ENCODE assay signal across 27 cellular contexts in genomic region chr4:119632216-119632615, GRCh38. TPM values are rescaled to one million over a fixed set of nuclear protein-coding genes. Genes with fewer than 3 reads are reported as not detected.
DNase-seq lines count a peak whose midpoint lies in the region; ATAC-seq, FAIRE-seq and TF ChIP-seq lines count a peak whose summit lies in the region.
"Had no signal": no experiment of that assay in that cellular context is flagged by ENCODE, and none has a peak within 500 bp of the region (broad histone marks: within the 10 kb centered on the region; RNA-seq: fewer than 3 reads in every experiment).

No MANE protein-coding gene starts in this region.

- TF ChIP-seq POLR2A in uterus (IDR thresholded peaks at IDR 0.05) (no peak), heart left ventricle (IDR thresholded peaks at IDR 0.05) (no peak)

- no peak for ATAC-seq in SK-N-SH treated with all-trans-retinoic acid at 6 μM for 48 hours
- ATAC-seq in GM18519 (IDR thresholded peaks at IDR 0.05; ENCODE audit: low FRiP score, unreplicated experiment), result no peak
- ATAC-seq in heart left ventricle, result no peak
- ATAC-seq: activated CD8-positive, alpha-beta memory T cell treated with anti-CD3 and anti-CD28 coated beads, Interleukin-2, amount 10 ng/mL, durations not matched to agents 7 days and 5 days; activated naive CD8-positive, alpha-beta T cell treated with anti-CD3 and anti-CD28 coated beads, Interleukin-2, amount 50 U/mL, for 24 hours; HepG2; left cardiac atrium; natural killer cell had no signal

- FAIRE-seq in astrocyte (lab: Jason Lieb, UNC), result peak; percentile 60
- FAIRE-seq: HepG2 had no signal

- CTCF ChIA-PET in SK-N-SH (lab: Yijun Ruan, JAX), result interaction anchor here (0.7 kb wide), 1 partner anchor 416 kb away, joined by 3 read pairs; no protein-coding TSS in a partner anchor

- H3K4me1 Mint-ChIP-seq in astrocyte (ENCODE audit: low read depth, unreplicated experiment), result peaks cover 7% of the 10 kb centered on the region

- TF ChIP-seq EP300 in SK-N-SH (IDR thresholded peaks at IDR 0.05; ENCODE audit: borderline replicate concordance in 1 of 2, low read depth in 1 of 2, low read length in 1 of 2), result no peak

- no peak overlapping the region for H3K9ac ChIP-seq in SK-N-SH
- peak overlapping the region; percentile 20 for H3K9ac ChIP-seq in astrocyte (ENCODE audit: low read length)
- H3K9ac ChIP-seq: BLaER1 treated with 17β-estradiol and CSF1 and Interleukin-3, amounts not matched to agents 10 nM and 100 nM; parathyroid adenoma had no signal

- H3K79me2 ChIP-seq in SK-N-SH (ENCODE audit: insufficient read depth), result no peaks in the 10 kb centered on the region
- H3K79me2 ChIP-seq in astrocyte (ENCODE audit: insufficient read depth, low read length), result no peaks in the 10 kb centered on the region
- H3K79me2 ChIP-seq: parathyroid adenoma had no signal

- no peaks in the 10 kb centered on the region for H3K9me2 ChIP-seq in SK-N-SH

- no peak for TF ChIP-seq RAD21 in SK-N-SH (IDR thresholded peaks at IDR 0.05; ENCODE audit: low read length)

- H3K4me3 ChIP-seq in SK-N-SH (ENCODE audit: low read depth in 2 of 2, low read length in 1 of 2), result no peak overlapping the region
- H3K4me3 ChIP-seq in astrocyte (ENCODE audit: insufficient read depth, low read depth, low read length), result no peak overlapping the region
- H3K4me3 ChIP-seq in uterus, result no peak overlapping the region
- H3K4me3 ChIP-seq in heart left ventricle, result no peak overlapping the region
- H3K4me3 ChIP-seq: BLaER1 treated with 17β-estradiol and CSF1 and Interleukin-3, amounts not matched to agents 10 nM and 100 nM; esophagus muscularis mucosa; Peyer's patch; sigmoid colon; SK-N-MC had no signal

- peak overlapping the region; percentile 70 for H3K27ac Mint-ChIP-seq in astrocyte (ENCODE audit: unreplicated experiment)
- H3K27ac Mint-ChIP-seq: activated CD8-positive, alpha-beta memory T cell treated with anti-CD3 and anti-CD28 coated beads, Interleukin-2, amount 10 ng/mL, durations not matched to agents 7 days and 5 days; activated naive CD8-positive, alpha-beta T cell treated with anti-CD3 and anti-CD28 coated beads, Interleukin-2, amount 50 U/mL, for 24 hours; activated T-helper 2 cell treated with anti-CD3 and anti-CD28 coated beads, Interferon-gamma antibody, Interleukin-2, Interleukin-4, amounts not matched to agents 10 μg/mL and 5 μg/mL and 100 μg/mL, durations not matched to agents 14 hours and 24 hours and 36 hours; natural killer cell; stimulated activated naive CD8-positive, alpha-beta T cell treated with anti-CD3 and anti-CD28 coated beads, Interleukin-15, Interleukin-2, amounts not matched to agents 100 ng/mL and 50 ng/mL, for 24 hours had no signal

- H3K4me2 ChIP-seq in SK-N-SH, result no peak overlapping the region
- H3K4me2 ChIP-seq in astrocyte (ENCODE audit: low read length), result peak overlapping the region; percentile 68
- H3K4me2 ChIP-seq: BLaER1 treated with 17β-estradiol and CSF1 and Interleukin-3, amounts not matched to agents 10 nM and 100 nM had no signal

- H3K4me3 Mint-ChIP-seq in astrocyte (ENCODE audit: unreplicated experiment), result no peak overlapping the region
- H3K4me3 Mint-ChIP-seq: activated CD8-positive, alpha-beta memory T cell treated with anti-CD3 and anti-CD28 coated beads, Interleukin-2, amount 10 ng/mL, durations not matched to agents 7 days and 5 days; activated naive CD8-positive, alpha-beta T cell treated with anti-CD3 and anti-CD28 coated beads, Interleukin-2, amount 50 U/mL, for 24 hours; natural killer cell; stimulated activated naive CD8-positive, alpha-beta T cell treated with anti-CD3 and anti-CD28 coated beads, Interleukin-15, Interleukin-2, amounts not matched to agents 100 ng/mL and 50 ng/mL, for 24 hours had no signal

- H3K9me3 Mint-ChIP-seq in astrocyte (ENCODE audit: unreplicated experiment), result peaks cover under 1% of the 10 kb centered on the region
- H3K9me3 Mint-ChIP-seq: activated naive CD8-positive, alpha-beta T cell treated with anti-CD3 and anti-CD28 coated beads, Interleukin-2, amount 50 U/mL, for 24 hours; activated T-helper 2 cell treated with anti-CD3 and anti-CD28 coated beads, Interferon-gamma antibody, Interleukin-2, Interleukin-4, amounts not matched to agents 10 μg/mL and 5 μg/mL and 100 μg/mL, durations not matched to agents 14 hours and 24 hours and 36 hours; natural killer cell; stimulated activated naive CD8-positive, alpha-beta T cell treated with anti-CD3 and anti-CD28 coated beads, Interleukin-15, Interleukin-2, amounts not matched to agents 100 ng/mL and 50 ng/mL, for 24 hours had no signal

- no peaks in the 10 kb centered on the region for H3K27me3 Mint-ChIP-seq in astrocyte (ENCODE audit: low read depth, unreplicated experiment)

- POLR2A ChIA-PET in SK-N-SH (lab: Yijun Ruan, JAX), result no interaction called here

- no peak overlapping the region for H3K27ac ChIP-seq in SK-N-SH (ENCODE audit: low read depth in 2 of 2, low read length in 1 of 2)
- H3K27ac ChIP-seq in astrocyte (ENCODE audit: low read depth, low read length), result no peak overlapping the region
- H3K27ac ChIP-seq in uterus, result no peak overlapping the region
- no peak overlapping the region for H3K27ac ChIP-seq in heart left ventricle
- H3K27ac ChIP-seq: 22Rv1; BLaER1 treated with 17β-estradiol and CSF1 and Interleukin-3, amounts not matched to agents 10 nM and 100 nM; esophagus muscularis mucosa; parathyroid adenoma; Peyer's patch; sigmoid colon; SK-N-MC had no signal

- no peaks in the 10 kb centered on the region for H3K27me3 ChIP-seq in SK-N-SH (ENCODE audit: insufficient read depth)
- no peaks in the 10 kb centered on the region for H3K27me3 ChIP-seq in astrocyte (ENCODE audit: insufficient read depth, low read length)
- no peaks in the 10 kb centered on the region for H3K27me3 ChIP-seq in uterus
- H3K27me3 ChIP-seq in heart left ventricle, result peaks cover 0 to 29% (median 0%) of the 10 kb centered on the region in 9 donors
- H3K27me3 ChIP-seq: esophagus muscularis mucosa, Peyer's patch, sigmoid colon had no signal

- no peak for TF ChIP-seq CTCF in SK-N-SH (IDR thresholded peaks at IDR 0.05)
- TF ChIP-seq CTCF in astrocyte (IDR thresholded peaks at IDR 0.05; ENCODE audit: insufficient read depth, low read depth, low read length), result no peak
- TF ChIP-seq CTCF in uterus (IDR thresholded peaks at IDR 0.05), result no peak
- TF ChIP-seq CTCF in heart left ventricle (IDR thresholded peaks at IDR 0.05), result no peak

- peaks cover 5% of the 10 kb centered on the region in 2 experiments; a peak in 3 of 4 replicates for H3K4me1 ChIP-seq in SK-N-SH (ENCODE audit: control insufficient read depth in 1 of 2, insufficient read depth in 2 of 2, low read depth in 1 of 2, low read length in 1 of 2)
- peaks cover 8% of the 10 kb centered on the region for H3K4me1 ChIP-seq in astrocyte (ENCODE audit: insufficient read depth, low read length)
- H3K4me1 ChIP-seq in uterus, result no peaks in the 10 kb centered on the region
- H3K4me1 ChIP-seq in heart left ventricle, result peaks cover 0 to 14% (median 3%) of the 10 kb centered on the region in 12 donors
- H3K4me1 ChIP-seq: parathyroid adenoma had no signal

- H3K36me3 Mint-ChIP-seq in astrocyte (ENCODE audit: low read depth, unreplicated experiment), result no peaks in the 10 kb centered on the region
- H3K36me3 Mint-ChIP-seq: activated CD8-positive, alpha-beta memory T cell treated with anti-CD3 and anti-CD28 coated beads, Interleukin-2, amount 10 ng/mL, durations not matched to agents 7 days and 5 days; natural killer cell had no signal

- no peaks in the 10 kb centered on the region for H3K9me3 ChIP-seq in SK-N-SH
- H3K9me3 ChIP-seq in astrocyte (ENCODE audit: insufficient read depth, low read depth, low read length), result no peaks in the 10 kb centered on the region
- no peaks in the 10 kb centered on the region for H3K9me3 ChIP-seq in uterus
- no peaks in the 10 kb centered on the region for H3K9me3 ChIP-seq in heart left ventricle
- H3K9me3 ChIP-seq: BLaER1 treated with 17β-estradiol and CSF1 and Interleukin-3, amounts not matched to agents 10 nM and 100 nM; esophagus muscularis mucosa; Peyer's patch; sigmoid colon had no signal

- intact Hi-C loops in uterus (cut with DNase I; ENCODE audit: low total_unique reads), result no loop called here
- intact Hi-C loops in heart left ventricle (cut with DNase I), result loop anchor here in 1 of 10 donors (5.0 kb wide), 1 partner anchor 415 kb away; no protein-coding TSS in a partner anchor

- WGBS in SK-N-SH (ENCODE audit: low lambda C conversion rate), result 68% methylated on average over 1 of the region's 1 CpG
- 84 to 93% (median 88%) methylated on average over 1 of the region's 1 CpG for WGBS in heart left ventricle, 4 donors

- H3F3A ChIP-seq in SK-N-SH (replicated peaks; ENCODE audit: insufficient read depth), result no peaks in the 10 kb centered on the region

- H3K36me3 ChIP-seq in SK-N-SH (replicated peaks in 1 of 2; ENCODE audit: control insufficient read depth in 1 of 2, insufficient read depth in 2 of 2, low read length in 1 of 2) (no peaks in the 10 kb centered on the region), astrocyte (ENCODE audit: insufficient read depth, low read length) (no peaks in the 10 kb centered on the region), uterus (no peaks in the 10 kb centered on the region), heart left ventricle (no peaks in the 10 kb centered on the region)
- H3K36me3 ChIP-seq: BLaER1 treated with 17β-estradiol and CSF1 and Interleukin-3, amounts not matched to agents 10 nM and 100 nM; esophagus muscularis mucosa; Peyer's patch; sigmoid colon had no signal

- DNase-seq in SK-N-SH (no peak), astrocyte (ENCODE audit: low read depth) (peak; percentile 75), fibroblast of the conjunctiva (ENCODE audit: low read depth) (peak; percentile 18), uterus (no peak), NOMO-1 (lab: John Stamatoyannopoulos, UW; ENCODE audit: unreplicated experiment in 2 of 2) (no peak), heart left ventricle (no peak)
- DNase-seq: activated CD4-positive, alpha-beta T cell treated with anti-CD3 and anti-CD28 coated beads for 48 hours; activated CD8-positive, alpha-beta memory T cell treated with anti-CD3 and anti-CD28 coated beads, Interleukin-2, amount 10 ng/mL, durations not matched to agents 7 days and 5 days; activated naive CD8-positive, alpha-beta T cell treated with anti-CD3 and anti-CD28 coated beads, Interleukin-2, amount 50 U/mL, for 24 hours; caudate nucleus; effector CD8-positive, alpha-beta T cell; H7; left cardiac atrium; natural killer cell; NCI-H146; Peyer's patch; sigmoid colon had no signal

- H2AFZ ChIP-seq in SK-N-SH (ENCODE audit: low read depth) (no peak overlapping the region), astrocyte (ENCODE audit: low read depth, low read length) (peak overlapping the region; percentile 46)
- H2AFZ ChIP-seq: parathyroid adenoma had no signal

- H4K20me1 ChIP-seq in SK-N-SH (ENCODE audit: insufficient read depth) (no peaks in the 10 kb centered on the region), astrocyte (ENCODE audit: insufficient read depth, low read length) (no peaks in the 10 kb centered on the region)
- H4K20me1 ChIP-seq: BLaER1 treated with 17β-estradiol and CSF1 and Interleukin-3, amounts not matched to agents 10 nM and 100 nM had no signal

RNA-seq across cellular contexts. Expression of gene PDE5A, which starts 3.6 kb away (rescaled TPM):
- 6.4 and 10.1 TPM in 2 replicates for polyA plus RNA-seq in SK-N-SH (2012; rRNA removed)
- 9.0 and 10.7 TPM in 2 replicates for polyA plus RNA-seq in SK-N-SH (2012; cell fraction: cytosol; rRNA removed)
- 9.0 and 21.7 TPM in 2 replicates for polyA plus RNA-seq in SK-N-SH (2012; cell fraction: nucleus; rRNA removed)
- total RNA-seq in astrocyte, result 2.2 and 3.6 TPM in 2 replicates
- total RNA-seq in uterus, result 100 to 1,000 TPM in 2 of 4 donors, 10 to 100 TPM in 2; 13.5 to 192 (median 84.2) TPM
- 10 to 100 TPM in 5 of 9 donors, 1 to 10 TPM in 4; 3.8 to 20.6 (median 10.0) TPM for total RNA-seq in heart left ventricle
- 1 to 10 TPM; 1.6 to 2.2 TPM for polyA plus RNA-seq in heart left ventricle

Comparison
In these comparisons a context has a peak if more than half of its experiments do, and no peak if none do; other contexts are left out.
1. DNase-seq: peak in astrocyte (single experiment) and fibroblast of the conjunctiva (single experiment); none in SK-N-SH (single experiment), uterus (0 of 2), NOMO-1 (0 of 2) and heart left ventricle (0 of 5).